ENCODE assay signal across 8 cellular contexts in genomic region chr5:181191526-181192336, GRCh38. TPM values are rescaled to one million over a fixed set of nuclear protein-coding genes. Genes with fewer than 3 reads are reported as not detected.
A peak's percentile ranks its signal among the peaks of the same experiment; 100 is the strongest.
DNase-seq lines count a peak whose midpoint lies in the region; ATAC-seq and TF ChIP-seq lines count a peak whose summit lies in the region.

No MANE protein-coding gene starts in this region.

- no peaks in the 10 kb centered on the region for H3K36me3 Mint-ChIP-seq in nephron progenitor cell (ENCODE audit: low read depth)

- H3K9me3 ChIP-seq in fibroblast of lung (ENCODE audit: control insufficient read depth, insufficient read depth, low read depth, low read length) = no peaks in the 10 kb centered on the region

- H3K27ac Mint-ChIP-seq in nephron progenitor cell = peak overlapping the region; percentile 83

- TF ChIP-seq CTCF in fibroblast of lung (conservative IDR thresholded peaks at IDR 0.05 in 1 of 2, IDR thresholded peaks at IDR 0.05 in 1 of 2; ENCODE audit: low read depth in 1 of 2, low read length in 2 of 2) (no peak), nephron progenitor cell (IDR thresholded peaks at IDR 0.05) (no peak)

- peak overlapping the region; percentile 98 for H3K4me2 ChIP-seq in fibroblast of lung (ENCODE audit: extremely low read depth, insufficient read depth, low read length)

- H2AFZ ChIP-seq in fibroblast of lung (ENCODE audit: low read length) = peak overlapping the region; percentile 88

- H3K27me3 Mint-ChIP-seq in nephron progenitor cell (ENCODE audit: low read depth, poor library complexity) = peaks cover 53% of the 10 kb centered on the region

- no peaks in the 10 kb centered on the region for H3K36me3 ChIP-seq in fibroblast of lung (ENCODE audit: control insufficient read depth, insufficient read depth, low read length)

- ATAC-seq in GM21528 (IDR thresholded peaks at IDR 0.05; ENCODE audit: low FRiP score, unreplicated experiment) = peak; percentile 53

- H3K27me3 ChIP-seq in fibroblast of lung (ENCODE audit: control insufficient read depth, insufficient read depth, low read length) = no peaks in the 10 kb centered on the region

- H4K20me1 ChIP-seq in fibroblast of lung (ENCODE audit: control insufficient read depth, extremely low read depth, insufficient read depth, low read length) = no peaks in the 10 kb centered on the region

- H3K4me3 Mint-ChIP-seq in nephron progenitor cell = peak overlapping the region; percentile 99

- H3K79me2 ChIP-seq in fibroblast of lung (ENCODE audit: control insufficient read depth, insufficient read depth, low read length) = no peaks in the 10 kb centered on the region

- peaks cover 22% of the 10 kb centered on the region for H3K4me1 Mint-ChIP-seq in nephron progenitor cell

- peaks cover 6% of the 10 kb centered on the region for H3K9me3 Mint-ChIP-seq in nephron progenitor cell

- DNase-seq in CMK (ENCODE audit: low read depth) (peak; percentile 81), activated T-cell treated with anti-CD3 and anti-CD28 coated beads for 4 hours (peak; percentile 96), fibroblast of lung (ENCODE audit: low read depth in 2 of 2) (peak; percentile 92 to 96), nephron progenitor cell (peak; percentile 97), stromal cell of bone marrow (ENCODE audit: low read depth) (peak; percentile 89), NCI-H2171 (lab: John Stamatoyannopoulos, UW) (no peak)
- peak; percentile 89 for DNase-seq in Jurkat, Clone E6-1 (ENCODE audit: low read depth, low spot score)

- peak overlapping the region; percentile 66 for H3K27ac ChIP-seq in fibroblast of lung (ENCODE audit: insufficient read depth, low read length)

- peak overlapping the region; percentile 66 for H3K4me3 ChIP-seq in Jurkat, Clone E6-1 (ENCODE audit: low read length)
- H3K4me3 ChIP-seq in fibroblast of lung (replicated peaks in 1 of 4; ENCODE audit: control extremely low read depth in 1 of 4, insufficient read depth in 1 of 4, low read depth in 3 of 4, low read length in 4 of 4) = peak overlapping the region; percentile 82 to 96 (median 85)

- H3K4me1 ChIP-seq in fibroblast of lung (ENCODE audit: control insufficient read depth, extremely low read depth, insufficient read depth, low read length) = no peaks in the 10 kb centered on the region

- peak overlapping the region; percentile 70 for H3K9ac ChIP-seq in fibroblast of lung (ENCODE audit: insufficient read depth, low read length)

RNA-seq across cellular contexts. Expression of gene TRIM7, which starts 13.3 kb away (rescaled TPM):
- polyA plus RNA-seq in Jurkat, Clone E6-1 (2012; ENCODE audit: insufficient read depth, insufficient read length) = not detected
- total RNA-seq in fibroblast of lung = 2.3 and 7.3 TPM in 2 replicates
- polyA plus RNA-seq in fibroblast of lung = 4.7 and 6.9 TPM in 2 replicates
- 6.2 and 7.8 TPM in 2 replicates for polyA plus RNA-seq in fibroblast of lung (2012)
- polyA minus RNA-seq in fibroblast of lung (ENCODE audit: low replicate concordance) = 0.55 and 1.9 TPM in 2 replicates

RNA-seq across cellular contexts. Expression of gene TRIM41, which starts 31.4 kb away (rescaled TPM):
- polyA plus RNA-seq in Jurkat, Clone E6-1 (2012; ENCODE audit: insufficient read depth, insufficient read length) = 44.7 TPM
- total RNA-seq in fibroblast of lung = 13.9 and 17.0 TPM in 2 replicates
- polyA plus RNA-seq in fibroblast of lung = 8.3 and 11.0 TPM in 2 replicates
- polyA plus RNA-seq in fibroblast of lung (2012) = 15.1 and 19.1 TPM in 2 replicates
- 10.5 and 10.8 TPM in 2 replicates for polyA minus RNA-seq in fibroblast of lung (ENCODE audit: low replicate concordance)

RNA-seq across cellular contexts. Expression of gene OR2V2, which starts 44.3 kb away (rescaled TPM):
- polyA plus RNA-seq in Jurkat, Clone E6-1 (2012; ENCODE audit: insufficient read depth, insufficient read length) = not detected
- total RNA-seq in fibroblast of lung = not detected in 2 replicates
- not detected in 2 replicates for polyA plus RNA-seq in fibroblast of lung
- not detected in 2 replicates for polyA plus RNA-seq in fibroblast of lung (2012)
- not detected in 2 replicates for polyA minus RNA-seq in fibroblast of lung (ENCODE audit: low replicate concordance)

RNA-seq across cellular contexts. Expression of gene RACK1, which starts 52.0 kb away (rescaled TPM):
- polyA plus RNA-seq in Jurkat, Clone E6-1 (2012; ENCODE audit: insufficient read depth, insufficient read length) = 3,610 TPM
- 4,649 and 6,091 TPM in 2 replicates for total RNA-seq in fibroblast of lung
- 3,014 and 3,409 TPM in 2 replicates for polyA plus RNA-seq in fibroblast of lung
- polyA plus RNA-seq in fibroblast of lung (2012) = 2,910 and 3,137 TPM in 2 replicates
- 11,904 and 12,258 TPM in 2 replicates for polyA minus RNA-seq in fibroblast of lung (ENCODE audit: low replicate concordance)
